ENCODE assay signal across 7 cellular contexts in genomic region chr6:27052082-27052779, GRCh38.
A peak's percentile ranks its signal among the peaks of the same experiment; 100 is the strongest.
DNase-seq lines count a peak whose midpoint lies in the region; FAIRE-seq and TF ChIP-seq lines count a peak whose summit lies in the region.
"Not testable (repeated sequence)": the region's sequence is repeated elsewhere in the genome, so short reads cannot be mapped to it uniquely, and the experiment has no call there.

No MANE protein-coding gene starts in this region.

- not testable (repeated sequence) for H3K27me3 ChIP-seq in bronchial epithelial cell (ENCODE audit: control insufficient read depth, insufficient read depth, low read length)

- H3K4me3 Mint-ChIP-seq in nephron = not testable (repeated sequence)

- TF ChIP-seq CTCF in bronchial epithelial cell (IDR thresholded peaks at IDR 0.05; ENCODE audit: insufficient read depth, low read length, severe bottlenecking); nephron (IDR thresholded peaks at IDR 0.05; ENCODE audit: unreplicated experiment in 3 of 3): not testable (repeated sequence)

- in situ Hi-C loops in Caki2 (cut with HindIII; ENCODE audit: low pct_unique_long_range_greater_than_20kb, low sequenced_read_pairs) = not testable (repeated sequence)

- H3K4me1 Mint-ChIP-seq in nephron = not testable (repeated sequence)

- FAIRE-seq in GM19239 (lab: Jason Lieb, UNC) (peak; percentile 21), RCC 7860 (lab: Jason Lieb, UNC) (peak; percentile 76)
- FAIRE-seq in bronchial epithelial cell (lab: Jason Lieb, UNC) = not testable (repeated sequence)

- H3K27ac Mint-ChIP-seq in nephron = peak overlapping the region; percentile 23 to 92 (median 38)

- H3K9me3 Mint-ChIP-seq in nephron = not testable (repeated sequence)

- not testable (repeated sequence) for H3K36me3 ChIP-seq in bronchial epithelial cell (ENCODE audit: control insufficient read depth, insufficient read depth, low read length)

- not testable (repeated sequence) for H3K4me3 ChIP-seq in bronchial epithelial cell (ENCODE audit: low read depth, low read length)

- DNase-seq in Caki2 (ENCODE audit: low read depth) (peak; percentile 72), RCC 7860 (ENCODE audit: low spot score) (peak; percentile 59), bronchial epithelial cell (ENCODE audit: low read depth) (peak; percentile 31), glomerular visceral epithelial cell (ENCODE audit: extremely low spot score) (peak; percentile 51), kidney tubule cell (ENCODE audit: low spot score) (peak; percentile 73)
- DNase-seq in GM19239 (ENCODE audit: insufficient read length, low spot score) = not testable (repeated sequence)

- H3K36me3 Mint-ChIP-seq in nephron (ENCODE audit: low read depth) = not testable (repeated sequence)

- H3K27me3 Mint-ChIP-seq in nephron (ENCODE audit: low read depth) = not testable (repeated sequence)
